Comparison of ENCODE assay signal across 11 cellular contexts in the genomic region with DNA sequence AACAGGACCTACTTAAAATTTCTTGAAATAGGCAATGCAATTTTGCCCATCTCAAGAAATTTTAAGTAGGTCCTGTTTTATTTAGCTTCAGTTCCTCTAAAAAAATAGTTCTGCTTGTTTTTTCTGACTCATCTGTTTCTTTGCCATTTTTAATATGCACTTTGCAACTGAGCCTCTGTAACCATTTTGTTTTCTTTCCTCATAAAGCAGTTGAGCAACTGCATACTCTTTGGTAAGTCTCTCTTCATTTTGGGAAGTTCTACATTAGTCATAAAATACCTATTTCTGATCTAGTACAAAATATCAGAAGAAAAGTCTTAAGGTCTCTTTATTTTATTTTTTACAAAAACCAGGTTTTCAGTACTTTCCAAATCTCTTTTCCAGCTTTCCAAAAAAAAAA. TPM values are rescaled to one million over a fixed set of nuclear protein-coding genes. Genes with fewer than 3 reads are reported as not detected.
DNase-seq lines count a peak whose midpoint lies in the region; ATAC-seq and TF ChIP-seq lines count a peak whose summit lies in the region.
"Had no signal": no experiment of that assay in that cellular context is flagged by ENCODE, and none has a peak within 500 bp of the region (broad histone marks: within the 10 kb centered on the region; RNA-seq: fewer than 3 reads in every experiment).

No MANE protein-coding gene starts in this region.

- H3K27ac ChIP-seq in neutrophil: peak overlapping the region; percentile 85
- H3K27ac ChIP-seq: epithelial cell of prostate had no signal

- H3K4me3 Mint-ChIP-seq in chondrocyte (ENCODE audit: unreplicated experiment): no peak overlapping the region
- H3K4me3 Mint-ChIP-seq: IgD-negative memory B cell; stimulated activated naive CD8-positive, alpha-beta T cell treated with anti-CD3 and anti-CD28 coated beads, Interleukin-15, Interleukin-2, amounts not matched to agents 100 ng/mL and 50 ng/mL, for 24 hours had no signal

- ATAC-seq in GM21381 (IDR thresholded peaks at IDR 0.05; ENCODE audit: unreplicated experiment) (no peak), GM21786 (IDR thresholded peaks at IDR 0.05; ENCODE audit: unreplicated experiment) (no peak)

- H3K27me3 ChIP-seq in neutrophil: no peaks in the 10 kb centered on the region

- peak overlapping the region; percentile 46 to 48 for H3K4me3 ChIP-seq in neutrophil (ENCODE audit: low read depth in 1 of 2, low read length in 1 of 2)

- TF ChIP-seq CTCF in chondrocyte (IDR thresholded peaks at IDR 0.05): no peak
- no peak for TF ChIP-seq CTCF in neutrophil (IDR thresholded peaks at IDR 0.05)

- DNase-seq in GF-D8 (lab: John Stamatoyannopoulos, UW) (peak; percentile 81), NOMO-1 treated with DMSO at 0.1 percent for 48 hours (lab: John Stamatoyannopoulos, UW; ENCODE audit: unreplicated experiment) (peak; percentile 82), chondrocyte (ENCODE audit: low spot score) (no peak)
- no peak for DNase-seq in effector CD4-positive, alpha-beta T cell
- DNase-seq in activated CD4-positive, CD25-positive, alpha-beta regulatory T cell treated with anti-CD3 and anti-CD28 coated beads, Interleukin-2, amount 50 U/mL, for 72 hours: no peak

- peaks cover 23% of the 10 kb centered on the region for H3K9me3 Mint-ChIP-seq in chondrocyte (ENCODE audit: low read depth)

- no peaks in the 10 kb centered on the region for H3K9me3 ChIP-seq in neutrophil

- H3K36me3 Mint-ChIP-seq in chondrocyte (ENCODE audit: low read depth): peaks cover 9% of the 10 kb centered on the region
- H3K36me3 Mint-ChIP-seq: IgD-negative memory B cell had no signal

- H3K4me1 ChIP-seq in neutrophil (ENCODE audit: control insufficient read depth in 1 of 2, insufficient read depth in 1 of 2, low read depth in 1 of 2, low read length in 1 of 2): peaks cover 45 to 49% of the 10 kb centered on the region in 2 experiments

- H3K36me3 ChIP-seq in neutrophil: no peaks in the 10 kb centered on the region

- peaks cover 2% of the 10 kb centered on the region for H3K27me3 Mint-ChIP-seq in chondrocyte (ENCODE audit: low read depth)

- H3K4me1 Mint-ChIP-seq in chondrocyte (ENCODE audit: low read depth): peaks cover 18% of the 10 kb centered on the region

- H3K27ac Mint-ChIP-seq in chondrocyte (ENCODE audit: unreplicated experiment): peak overlapping the region; percentile 0
- H3K27ac Mint-ChIP-seq: IgD-negative memory B cell; stimulated activated naive CD8-positive, alpha-beta T cell treated with anti-CD3 and anti-CD28 coated beads, Interleukin-15, Interleukin-2, amounts not matched to agents 100 ng/mL and 50 ng/mL, for 24 hours had no signal

RNA-seq across cellular contexts. Expression of gene TAS2R40, which starts 18.0 kb away (rescaled TPM):
- not detected in 3 replicates for total RNA-seq in chondrocyte

RNA-seq across cellular contexts. Expression of gene GSTK1, which starts 23.4 kb away (rescaled TPM):
- 70.1 to 79.6 TPM (median 79.4 TPM) in 3 replicates for total RNA-seq in chondrocyte

RNA-seq across cellular contexts. Expression of gene TMEM139, which starts 44.9 kb away (rescaled TPM):
- not detected in 3 replicates for total RNA-seq in chondrocyte

RNA-seq across cellular contexts. Expression of gene CASP2, which starts 48.3 kb away (rescaled TPM):
- 28.7 to 31.5 TPM (median 30.3 TPM) in 3 replicates for total RNA-seq in chondrocyte

RNA-seq across cellular contexts. Expression of gene TAS2R39, which starts 56.6 kb away (rescaled TPM):
- not detected in 3 replicates for total RNA-seq in chondrocyte

Comparison
In these comparisons a context has a peak if more than half of its experiments do, and no peak if none do; other contexts are left out.
1. DNase-seq: peak in GF-D8 (single experiment) and NOMO-1 treated with DMSO at 0.1 percent for 48 hours (single experiment); none in chondrocyte (single experiment), effector CD4-positive, alpha-beta T cell (single experiment) and activated CD4-positive, CD25-positive, alpha-beta regulatory T cell treated with anti-CD3 and anti-CD28 coated beads, Interleukin-2, amount 50 U/mL, for 72 hours (single experiment).